ENCODE assay signal across 28 cellular contexts in the genomic region with DNA sequence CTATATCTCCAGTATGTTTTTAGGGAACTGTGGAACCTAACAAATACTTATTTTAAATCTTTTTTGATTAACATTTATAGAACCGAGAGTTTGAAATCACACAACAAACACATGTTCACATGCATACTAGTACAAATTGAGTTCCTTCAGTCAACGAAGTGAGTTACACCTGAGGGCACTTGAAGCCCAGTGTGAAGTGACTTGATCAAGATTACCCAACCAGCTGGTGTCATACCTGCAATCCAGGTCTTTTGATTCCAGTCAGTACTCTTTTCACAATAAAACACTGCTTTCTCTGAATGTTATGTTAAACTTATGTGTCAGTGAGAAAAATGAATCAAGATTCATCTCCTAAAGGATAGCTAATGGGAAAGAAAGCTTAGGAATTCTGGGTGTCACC.
"Had no signal": no experiment of that assay in that cellular context is flagged by ENCODE, and none has a peak within 500 bp of the region (broad histone marks: within the 10 kb centered on the region; RNA-seq: fewer than 3 reads in every experiment).

No MANE protein-coding gene starts in this region.

- H3K4me3 ChIP-seq: coronary artery, heart right ventricle, lower lobe of right lung, ovary, psoas muscle, sigmoid colon, testis, tibial artery had no signal

- FAIRE-seq: endometrium, islet of Langerhans had no signal

- H3K27ac ChIP-seq: coronary artery, heart right ventricle, lower lobe of right lung, ovary, psoas muscle, sigmoid colon, testis, tibial artery had no signal

- ATAC-seq: effector memory CD8-positive, alpha-beta T cell; esophagus mucosa; heart right ventricle; left colon; left ventricle myocardium superior; lower lobe of right lung; naive thymus-derived CD8-positive, alpha-beta T cell; psoas muscle; right cardiac atrium; stimulated activated effector memory CD8-positive, alpha-beta T cell treated with anti-CD3 and anti-CD28 coated beads, Interleukin-12 subunit alpha, Interleukin-12 subunit beta, amount 100 ng/mL, for 72 hours; stimulated activated naive CD8-positive, alpha-beta T cell treated with anti-CD3 and anti-CD28 coated beads, Interleukin-15, Interleukin-2, amounts not matched to agents 100 U/mL and 50 U/mL, for 24 hours had no signal

- H3K27me3 ChIP-seq: heart right ventricle, ovary, sigmoid colon, testis, tibial artery had no signal

- H3K4me1 ChIP-seq: heart right ventricle, lower lobe of right lung, psoas muscle, testis, tibial artery had no signal

- H3K36me3 ChIP-seq: ovary had no signal

- DNase-seq: dermis blood vessel endothelial cell; effector memory CD8-positive, alpha-beta T cell; foreskin melanocyte; glutamatergic neuron; heart right ventricle; hippocampal formation; left colon; left ventricle myocardium superior; lower lobe of right lung; naive thymus-derived CD8-positive, alpha-beta T cell; nephron progenitor cell; nucleus accumbens; ovary; posterior cingulate gyrus; psoas muscle; right cardiac atrium; sigmoid colon; stimulated activated CD4-positive, alpha-beta T cell treated with anti-CD3 and anti-CD28 coated beads, Interleukin-2, amount 100 ng/mL, for 24 hours; stimulated activated CD4-positive, alpha-beta T cell treated with anti-CD3 and anti-CD28 coated beads, Interleukin-4, amount 100 ng/mL, for 24 hours; stimulated activated naive CD8-positive, alpha-beta T cell treated with anti-CD3 and anti-CD28 coated beads, Interleukin-15, Interleukin-2, amounts not matched to agents 100 U/mL and 50 U/mL, for 24 hours; substantia nigra; testis; tibial artery had no signal
